ENCODE assay signal across 8 cellular contexts in genomic region chr1:201171063-201172036, GRCh38. TPM values are rescaled to one million over a fixed set of nuclear protein-coding genes. Genes with fewer than 3 reads are reported as not detected.
DNase-seq lines count a peak whose midpoint lies in the region; ATAC-seq and TF ChIP-seq lines count a peak whose summit lies in the region.

No MANE protein-coding gene starts in this region.

- TF ChIP-seq CTCF in AG09309 (IDR thresholded peaks at IDR 0.05; ENCODE audit: control insufficient read depth, insufficient read depth, low read depth, low read length, missing control alignments) (peak; percentile 36), fibroblast of the aortic adventitia (IDR thresholded peaks at IDR 0.05; ENCODE audit: insufficient read depth, low read length) (peak; percentile 52), upper lobe of right lung (IDR thresholded peaks at IDR 0.05) (peak; percentile 46)

- H2BK15ac ChIP-seq in neuronal stem cell (ENCODE audit: low read length), result no peak overlapping the region

- ATAC-seq in GM18868 (IDR thresholded peaks at IDR 0.05; ENCODE audit: unreplicated experiment), result peak; percentile 34
- ATAC-seq in HG03064 (IDR thresholded peaks at IDR 0.05; ENCODE audit: low read depth, unreplicated experiment), result peak; percentile 46
- peak; percentile 84 to 85 for ATAC-seq in activated T-cell treated with anti-CD3 and anti-CD28 coated beads, Interleukin-2, amount 50 U/mL, for 4 hours
- ATAC-seq in upper lobe of right lung, result peak; percentile 63

- H3K14ac ChIP-seq in neuronal stem cell (ENCODE audit: low read length), result no peak overlapping the region

- peaks cover 17% of the 10 kb centered on the region for H3K4me1 Mint-ChIP-seq in activated T-cell treated with anti-CD3 and anti-CD28 coated beads, Interleukin-2, amount 50 U/mL, for 4 hours (ENCODE audit: low read depth)

- H3K27me3 Mint-ChIP-seq in activated T-cell treated with anti-CD3 and anti-CD28 coated beads, Interleukin-2, amount 50 U/mL, for 4 hours (ENCODE audit: low read depth), result peaks cover 8% of the 10 kb centered on the region

- DNase-seq in AG09309 (ENCODE audit: low read depth) (no peak), NCI-H524 treated with DMSO at 0.1 percent for 48 hours (lab: John Stamatoyannopoulos, UW) (peak; percentile 46), fibroblast of the aortic adventitia (ENCODE audit: low read depth) (peak; percentile 36), neuronal stem cell (ENCODE audit: low spot score) (no peak), upper lobe of right lung (no peak)
- DNase-seq in activated T-cell treated with anti-CD3 and anti-CD28 coated beads, Interleukin-2, amount 50 U/mL, for 4 hours, result peak; percentile 18

- no peaks in the 10 kb centered on the region for H3K36me3 Mint-ChIP-seq in activated T-cell treated with anti-CD3 and anti-CD28 coated beads, Interleukin-2, amount 50 U/mL, for 4 hours (ENCODE audit: insufficient read depth)

- H3K4me2 ChIP-seq in neuronal stem cell (ENCODE audit: insufficient read depth, low read length, poor library complexity, severe bottlenecking), result peak overlapping the region; percentile 92

- peak overlapping the region; percentile 58 for H3K18ac ChIP-seq in neuronal stem cell (ENCODE audit: low read length)

- peak overlapping the region; percentile 94 for H2AFZ ChIP-seq in neuronal stem cell (ENCODE audit: low read length)

- H2BK120ac ChIP-seq in neuronal stem cell (ENCODE audit: low read depth, low read length), result no peak overlapping the region

- H2AK5ac ChIP-seq in neuronal stem cell (ENCODE audit: low read depth, low read length), result no peak overlapping the region

- no peak overlapping the region for H2BK5ac ChIP-seq in neuronal stem cell (ENCODE audit: low read length)

- H3K4me1 ChIP-seq in neuronal stem cell (ENCODE audit: control insufficient read depth in 2 of 2, insufficient read depth in 1 of 2, low read depth in 1 of 2, low read length in 2 of 2) (peaks cover 2 to 9% of the 10 kb centered on the region in 2 donors), upper lobe of right lung (peaks cover 5% of the 10 kb centered on the region)

- H3K36me3 ChIP-seq in neuronal stem cell (replicated peaks in 1 of 2; ENCODE audit: control insufficient read depth in 2 of 2, insufficient read depth in 2 of 2, low read length in 2 of 2), result no peaks in the 10 kb centered on the region
- no peaks in the 10 kb centered on the region for H3K36me3 ChIP-seq in upper lobe of right lung

- H3K79me1 ChIP-seq in neuronal stem cell (ENCODE audit: low read depth, low read length), result no peaks in the 10 kb centered on the region

- H3K4ac ChIP-seq in neuronal stem cell (ENCODE audit: low read length), result no peak overlapping the region

- intact Hi-C loops in upper lobe of right lung (cut with DNase I), result no loop called here

- H3K27me3 ChIP-seq in neuronal stem cell (ENCODE audit: control insufficient read depth in 3 of 3, insufficient read depth in 3 of 3, low read depth in 1 of 3, low read length in 3 of 3) (peaks cover 0 to 38% (median 2%) of the 10 kb centered on the region in 3 experiments), upper lobe of right lung (no peaks in the 10 kb centered on the region)

- no peaks in the 10 kb centered on the region for H3K9me3 Mint-ChIP-seq in activated T-cell treated with anti-CD3 and anti-CD28 coated beads, Interleukin-2, amount 50 U/mL, for 4 hours

- H2BK12ac ChIP-seq in neuronal stem cell (ENCODE audit: low read length), result peak overlapping the region; percentile 44

- H3K4me3 Mint-ChIP-seq in activated T-cell treated with anti-CD3 and anti-CD28 coated beads, Interleukin-2, amount 50 U/mL, for 4 hours, result peak overlapping the region; percentile 82

- H4K8ac ChIP-seq in neuronal stem cell (ENCODE audit: low read depth, low read length), result no peak overlapping the region

- peak overlapping the region; percentile 8 for H3K23ac ChIP-seq in neuronal stem cell (ENCODE audit: low read depth, low read length, poor library complexity)

- peak overlapping the region; percentile 65 for H3K9ac ChIP-seq in neuronal stem cell (ENCODE audit: low read depth, low read length, poor library complexity)

- H4K91ac ChIP-seq in neuronal stem cell (ENCODE audit: low read depth, low read length, poor library complexity), result no peak overlapping the region

- H3K4me3 ChIP-seq in AG09309 (ENCODE audit: control insufficient read depth, low read depth, low read length), result peak overlapping the region; percentile 72
- peak overlapping the region; percentile 63 for H3K4me3 ChIP-seq in fibroblast of the aortic adventitia (ENCODE audit: low read depth, low read length)
- H3K4me3 ChIP-seq in neuronal stem cell (ENCODE audit: low read length in 2 of 2), result peak overlapping the region; percentile 55 to 83
- H3K4me3 ChIP-seq in upper lobe of right lung, result peak overlapping the region; percentile 79

- H3K27ac ChIP-seq in neuronal stem cell (replicated peaks; ENCODE audit: low read length), result no peak overlapping the region
- H3K27ac ChIP-seq in upper lobe of right lung, result peak overlapping the region; percentile 94

- no peaks in the 10 kb centered on the region for H3K9me3 ChIP-seq in neuronal stem cell (replicated peaks in 1 of 2; ENCODE audit: control insufficient read depth in 2 of 2, insufficient read depth in 1 of 2, low read depth in 1 of 2, low read length in 2 of 2)
- no peaks in the 10 kb centered on the region for H3K9me3 ChIP-seq in upper lobe of right lung

- WGBS in neuronal stem cell (ENCODE audit: extremely low coverage in 2 of 2, insufficient read length in 2 of 2, insufficient replicate concordance in 1 of 2), 2 donors, result no CpG with 5 or more reads among the region's 48 CpGs

RNA-seq across cellular contexts. Expression of gene TMEM9, which starts 17.1 kb away (rescaled TPM):
- total RNA-seq in activated T-cell treated with anti-CD3 and anti-CD28 coated beads, Interleukin-2, amount 50 U/mL, for 4 hours, result 10 to 100 TPM in 1 of 3 donors, 1 to 10 TPM in 2; 9.7 to 14.0 (median 9.9) TPM
- total RNA-seq in fibroblast of the aortic adventitia (ENCODE audit: low replicate concordance), result 24.0 and 35.1 TPM in 2 replicates
- polyA plus RNA-seq in neuronal stem cell (2013, experiment 1 of 2), result 72.8 TPM
- 72.0 TPM for polyA plus RNA-seq in neuronal stem cell (2013, experiment 2 of 2)
- 59.3 TPM for total RNA-seq in upper lobe of right lung

RNA-seq across cellular contexts. Expression of gene IGFN1, which starts 19.3 kb away (rescaled TPM):
- total RNA-seq in activated T-cell treated with anti-CD3 and anti-CD28 coated beads, Interleukin-2, amount 50 U/mL, for 4 hours, result not detected
- total RNA-seq in fibroblast of the aortic adventitia (ENCODE audit: low replicate concordance) (under 0.01 and 0.74 TPM in 2 replicates), upper lobe of right lung (0.81 TPM)
- polyA plus RNA-seq in neuronal stem cell (2013, experiment 1 of 2), result 0.15 TPM
- polyA plus RNA-seq in neuronal stem cell (2013, experiment 2 of 2), result 0.12 TPM

RNA-seq across cellular contexts. Expression of gene ASCL5, which starts 44.4 kb away (rescaled TPM):
- not detected for total RNA-seq in activated T-cell treated with anti-CD3 and anti-CD28 coated beads, Interleukin-2, amount 50 U/mL, for 4 hours
- total RNA-seq in fibroblast of the aortic adventitia (ENCODE audit: low replicate concordance) (not detected in 2 replicates), upper lobe of right lung (0.29 TPM)
- 0.04 TPM for polyA plus RNA-seq in neuronal stem cell (2013, experiment 1 of 2)
- polyA plus RNA-seq in neuronal stem cell (2013, experiment 2 of 2), result 0.03 TPM

RNA-seq across cellular contexts. Expression of gene CACNA1S, which starts 59.1 kb away (rescaled TPM):
- not detected for total RNA-seq in activated T-cell treated with anti-CD3 and anti-CD28 coated beads, Interleukin-2, amount 50 U/mL, for 4 hours
- total RNA-seq in fibroblast of the aortic adventitia (ENCODE audit: low replicate concordance) (not detected in 2 replicates), upper lobe of right lung (0.55 TPM)
- polyA plus RNA-seq in neuronal stem cell (2013, experiment 1 of 2), result 0.17 TPM
- 0.21 TPM for polyA plus RNA-seq in neuronal stem cell (2013, experiment 2 of 2)

Comparison
In these comparisons a context has a peak if more than half of its experiments do, and no peak if none do; other contexts are left out.
1. DNase-seq: peak in NCI-H524 treated with DMSO at 0.1 percent for 48 hours (single experiment), activated T-cell treated with anti-CD3 and anti-CD28 coated beads, Interleukin-2, amount 50 U/mL, for 4 hours (single experiment) and fibroblast of the aortic adventitia (single experiment); none in AG09309 (single experiment), neuronal stem cell (single experiment) and upper lobe of right lung (single experiment).
2. ATAC-seq: peak in every context shown above with its lines; median percentile 84 in activated T-cell treated with anti-CD3 and anti-CD28 coated beads, Interleukin-2, amount 50 U/mL, for 4 hours; 63 in upper lobe of right lung; 46 in HG03064; 34 in GM18868.
3. Peak in every context shown above with its lines, with median percentiles within 50 percentile points of each other: H3K4me3 ChIP-seq and CTCF ChIP-seq.